ENCODE assay signal across 23 cellular contexts in genomic region chr21:34803792-34804440, GRCh38.
DNase-seq lines count a peak whose midpoint lies in the region; ATAC-seq and TF ChIP-seq lines count a peak whose summit lies in the region.
"Had no signal": no experiment of that assay in that cellular context is flagged by ENCODE, and none has a peak within 500 bp of the region (broad histone marks: within the 10 kb centered on the region; RNA-seq: fewer than 3 reads in every experiment).

No MANE protein-coding gene starts in this region.

- peaks cover 68% of the 10 kb centered on the region for H3K79me2 ChIP-seq in mammary epithelial cell (ENCODE audit: insufficient read depth, low read length)

- no peak overlapping the region for H3K4me3 ChIP-seq in mammary epithelial cell (replicated peaks in 1 of 3; ENCODE audit: insufficient read depth in 1 of 3, low read depth in 2 of 3, low read length in 3 of 3)
- no peak overlapping the region for H3K4me3 ChIP-seq in breast epithelium
- no peak overlapping the region for H3K4me3 ChIP-seq in mesenchymal stem cell (ENCODE audit: insufficient read depth in 1 of 2, low read depth in 1 of 2, low read length in 2 of 2)
- no peak overlapping the region for H3K4me3 ChIP-seq in coronary artery
- no peak overlapping the region for H3K4me3 ChIP-seq in Caco-2 (ENCODE audit: low read depth, low read length)
- H3K4me3 ChIP-seq: mucosa of descending colon, pancreas, skin epidermis, upper lobe of left lung had no signal

- no peak overlapping the region for H2BK12ac ChIP-seq in mesenchymal stem cell (ENCODE audit: low read length in 2 of 2)

- TF ChIP-seq POLR2A in breast epithelium (IDR thresholded peaks at IDR 0.05): no peak

- no peaks in the 10 kb centered on the region for H4K20me1 ChIP-seq in mammary epithelial cell (ENCODE audit: insufficient read depth, low read length)

- intact Hi-C loops in mammary epithelial cell (cut with micrococcal nuclease): loop anchor here (10.0 kb wide), 1 partner anchor 571 kb away; no protein-coding TSS in a partner anchor
- intact Hi-C loops in breast epithelium (cut with DNase I; ENCODE audit: low total_unique reads): no loop called here
- intact Hi-C loops in activated B cell treated with CpG ODN at 0.5 μM for 24 hours (cut with micrococcal nuclease): no loop called here
- intact Hi-C loops in Caco-2 (cut with micrococcal nuclease; ENCODE audit: unreplicated experiment): no loop called here

- no TSS peak for BruUV-seq in mammary epithelial cell (replicated peaks; lab: Mats Ljungman, UMichigan)
- no TSS peak for BruUV-seq in Caco-2 (replicated peaks; lab: Mats Ljungman, UMichigan)

- dilution Hi-C loops in mammary epithelial cell (cut with HindIII; ENCODE audit: low sequenced_read_pairs): no loop called here

- H3K4me1 ChIP-seq in mammary epithelial cell (ENCODE audit: insufficient read depth, low read length) (peaks cover 78% of the 10 kb centered on the region), breast epithelium (peaks cover 0 to 6% of the 10 kb centered on the region in 2 donors), mesenchymal stem cell (ENCODE audit: control insufficient read depth, insufficient read depth, low read depth, low read length) (peaks cover 19% of the 10 kb centered on the region), Caco-2 (peaks cover 22% of the 10 kb centered on the region)

- peaks cover 17% of the 10 kb centered on the region for H3K79me1 ChIP-seq in mesenchymal stem cell (replicated peaks; ENCODE audit: low read length, poor library complexity, severe bottlenecking)

- no peak overlapping the region for H3K9ac ChIP-seq in mammary epithelial cell (ENCODE audit: insufficient read depth, low read length)
- H3K9ac ChIP-seq in mesenchymal stem cell (ENCODE audit: low read length): no peak overlapping the region

- H3K27me3 ChIP-seq in mammary epithelial cell (ENCODE audit: insufficient read depth, low read length) (no peaks in the 10 kb centered on the region), breast epithelium (no peaks in the 10 kb centered on the region), mesenchymal stem cell (ENCODE audit: control insufficient read depth in 1 of 2, insufficient read depth in 1 of 2, low read length in 2 of 2) (no peaks in the 10 kb centered on the region), Caco-2 (replicated peaks; ENCODE audit: control insufficient read depth, insufficient read depth, low read length) (no peaks in the 10 kb centered on the region)
- H3K27me3 ChIP-seq: pancreas, upper lobe of left lung had no signal

- H2AFZ ChIP-seq in mammary epithelial cell (ENCODE audit: low read depth, low read length) (no peak overlapping the region), mesenchymal stem cell (ENCODE audit: low read depth, low read length) (no peak overlapping the region)

- 100% methylated on average over 3 of the region's 3 CpGs for WGBS in mammary epithelial cell (ENCODE audit: low coverage, missing lambda C conversion rate)
- WGBS in mesenchymal stem cell: 100% methylated on average over 2 of the region's 3 CpGs

- in situ Hi-C loops in mammary epithelial cell (cut with MboI; ENCODE audit: low sequenced_read_pairs in 2 of 2): no loop called here

- CTCF ChIA-PET in mammary epithelial cell (lab: Charles Lee; ENCODE audit: low non-redundant PET) (no interaction called here), activated B cell treated with CpG ODN at 0.5 μM for 24 hours (lab: Charles Lee) (interaction anchor here (1.3 to 2.2 kb wide), 4 partner anchors 58 to 86 kb away, joined by 3 to 7 read pairs (median 4); no protein-coding TSS in a partner anchor), Caco-2 (lab: Charles Lee) (no interaction called here)

- no peaks in the 10 kb centered on the region for H3K27me3 Mint-ChIP-seq in activated B cell treated with CpG ODN at 0.5 μM for 24 hours
- H3K27me3 Mint-ChIP-seq in Caco-2 (ENCODE audit: insufficient read depth, unreplicated experiment): no peaks in the 10 kb centered on the region
- no peaks in the 10 kb centered on the region for H3K27me3 Mint-ChIP-seq in glutamatergic neuron (ENCODE audit: unreplicated experiment)
- H3K27me3 Mint-ChIP-seq: stimulated activated naive B cell treated with anti-CD40 and anti-IgM and Interleukin-4, amounts not matched to agents 10 μg/mL and 1 μg/mL and 100 μg/mL, for 72 hours had no signal

- no peak overlapping the region for H3K18ac ChIP-seq in mesenchymal stem cell (ENCODE audit: low read depth in 1 of 2, low read length in 2 of 2)

- POLR2A ChIA-PET in activated B cell treated with CpG ODN at 0.5 μM for 24 hours (lab: Charles Lee) (interaction anchor here (0.5 to 3.0 kb wide), 2 partner anchors 18 to 84 kb away, joined by 3 to 26 read pairs; no protein-coding TSS in a partner anchor), Caco-2 (lab: Charles Lee) (no interaction called here)

- H3K4me3 Mint-ChIP-seq in activated B cell treated with CpG ODN at 0.5 μM for 24 hours: no peak overlapping the region
- no peak overlapping the region for H3K4me3 Mint-ChIP-seq in Caco-2 (ENCODE audit: unreplicated experiment)
- H3K4me3 Mint-ChIP-seq in glutamatergic neuron (ENCODE audit: unreplicated experiment): no peak overlapping the region
- H3K4me3 Mint-ChIP-seq: H9; stimulated activated naive B cell treated with anti-CD40 and anti-IgM and Interleukin-4, amounts not matched to agents 10 μg/mL and 1 μg/mL and 100 μg/mL, for 72 hours had no signal

- H3K27ac Mint-ChIP-seq in activated B cell treated with CpG ODN at 0.5 μM for 24 hours: peak overlapping the region; percentile 15
- H3K27ac Mint-ChIP-seq in Caco-2 (ENCODE audit: unreplicated experiment): no peak overlapping the region
- no peak overlapping the region for H3K27ac Mint-ChIP-seq in glutamatergic neuron (ENCODE audit: unreplicated experiment)
- H3K27ac Mint-ChIP-seq: H9; stimulated activated naive B cell treated with anti-CD40 and anti-IgM and Interleukin-4, amounts not matched to agents 10 μg/mL and 1 μg/mL and 100 μg/mL, for 72 hours had no signal

- no peak overlapping the region for H3K14ac ChIP-seq in mesenchymal stem cell (ENCODE audit: low read length in 2 of 2)

- H3K27ac ChIP-seq in mammary epithelial cell (ENCODE audit: insufficient read depth, low read depth, low read length) (peak overlapping the region; percentile 36), breast epithelium (no peak overlapping the region), mesenchymal stem cell (ENCODE audit: low read length, poor library complexity, severe bottlenecking) (no peak overlapping the region), coronary artery (peak overlapping the region in 1 of 2 donors; percentile 2)
- H3K27ac ChIP-seq: pancreas had no signal

- H2BK15ac ChIP-seq in mesenchymal stem cell (ENCODE audit: low read depth, poor library complexity, severe bottlenecking): no peak overlapping the region

- H3K4ac ChIP-seq in mesenchymal stem cell (ENCODE audit: low read depth in 1 of 2, low read length in 2 of 2): no peak overlapping the region

- H3K9me3 ChIP-seq in mammary epithelial cell (replicated peaks; ENCODE audit: insufficient read depth, low read length) (peaks cover 4% of the 10 kb centered on the region), breast epithelium (peaks cover 0 to 8% of the 10 kb centered on the region in 2 donors), mesenchymal stem cell (ENCODE audit: control insufficient read depth, low read length) (peaks cover 24% of the 10 kb centered on the region), Caco-2 (no peaks in the 10 kb centered on the region)
- H3K9me3 ChIP-seq: mucosa of descending colon, pancreas, upper lobe of left lung had no signal

- no peak overlapping the region for H4K91ac ChIP-seq in mesenchymal stem cell (ENCODE audit: low read length)

- peaks cover 59% of the 10 kb centered on the region for H3K36me3 Mint-ChIP-seq in activated B cell treated with CpG ODN at 0.5 μM for 24 hours (ENCODE audit: low read depth)
- peaks cover 10% of the 10 kb centered on the region for H3K36me3 Mint-ChIP-seq in Caco-2 (ENCODE audit: insufficient read depth, unreplicated experiment)
- H3K36me3 Mint-ChIP-seq in glutamatergic neuron (ENCODE audit: unreplicated experiment): peaks cover 14% of the 10 kb centered on the region

- ATAC-seq in activated B cell treated with CpG ODN at 0.5 μM for 24 hours (ENCODE audit: low read depth) (no peak), GM21381 (IDR thresholded peaks at IDR 0.05; ENCODE audit: unreplicated experiment) (no peak)
- ATAC-seq: activated naive CD4-positive, alpha-beta T cell treated with anti-CD3 and anti-CD28 coated beads, Interleukin-2, amount 50 U/mL, for 72 hours; left colon; mucosa of descending colon; pancreas; stimulated activated naive B cell treated with anti-CD40 and anti-IgM and Interleukin-4, amounts not matched to agents 10 μg/mL and 1 μg/mL and 100 μg/mL, for 72 hours had no signal

- H3K36me3 ChIP-seq in mammary epithelial cell (ENCODE audit: insufficient read depth, low read length) (peaks cover 32% of the 10 kb centered on the region), breast epithelium (no peaks in the 10 kb centered on the region), mesenchymal stem cell (ENCODE audit: control insufficient read depth in 1 of 2, insufficient read depth in 2 of 2, low read depth in 1 of 2, low read length in 2 of 2) (peaks cover 3 to 87% of the 10 kb centered on the region in 2 experiments), Caco-2 (ENCODE audit: control insufficient read depth, insufficient read depth, low read length) (no peaks in the 10 kb centered on the region)
- H3K36me3 ChIP-seq: pancreas had no signal

- H2AK5ac ChIP-seq in mesenchymal stem cell (ENCODE audit: low read length, severe bottlenecking): peak overlapping the region; percentile 71

- no peak for TF ChIP-seq CTCF in mammary epithelial cell (conservative IDR thresholded peaks at IDR 0.05 in 1 of 2, IDR thresholded peaks at IDR 0.05 in 1 of 2; ENCODE audit: extremely low read depth in 1 of 2, insufficient read depth in 1 of 2, low read depth in 1 of 2, low read length in 2 of 2)
- no peak for TF ChIP-seq CTCF in breast epithelium (IDR thresholded peaks at IDR 0.05)
- no peak for TF ChIP-seq CTCF in activated B cell treated with CpG ODN at 0.5 μM for 24 hours (IDR thresholded peaks at IDR 0.05)
- no peak for TF ChIP-seq CTCF in coronary artery (IDR thresholded peaks at IDR 0.05)
- TF ChIP-seq CTCF in Caco-2 (IDR thresholded peaks at IDR 0.05; ENCODE audit: insufficient read depth in 1 of 2, low read depth in 1 of 2, low read length in 1 of 2, severe bottlenecking in 1 of 2, unreplicated experiment in 1 of 2): no peak
- no peak for TF ChIP-seq CTCF in glutamatergic neuron (IDR thresholded peaks at IDR 0.05; ENCODE audit: partially characterized antibody, unreplicated experiment)

- no peak overlapping the region for H2BK5ac ChIP-seq in mesenchymal stem cell (ENCODE audit: low read depth, low read length, poor library complexity, severe bottlenecking)

- H3K4me2 ChIP-seq in mammary epithelial cell (ENCODE audit: insufficient read depth, low read depth, low read length) (no peak overlapping the region), mesenchymal stem cell (ENCODE audit: low read length, poor library complexity, severe bottlenecking) (no peak overlapping the region)

- H3K9me3 Mint-ChIP-seq in activated B cell treated with CpG ODN at 0.5 μM for 24 hours: no peaks in the 10 kb centered on the region
- H3K9me3 Mint-ChIP-seq in Caco-2 (ENCODE audit: unreplicated experiment): peaks cover 25% of the 10 kb centered on the region
- H3K9me3 Mint-ChIP-seq in glutamatergic neuron (ENCODE audit: unreplicated experiment): peaks cover 4% of the 10 kb centered on the region
- H3K9me3 Mint-ChIP-seq: stimulated activated naive B cell treated with anti-CD40 and anti-IgM and Interleukin-4, amounts not matched to agents 10 μg/mL and 1 μg/mL and 100 μg/mL, for 72 hours had no signal

- no peak overlapping the region for H4K8ac ChIP-seq in mesenchymal stem cell (ENCODE audit: low read length)

- H2BK120ac ChIP-seq in mesenchymal stem cell (ENCODE audit: low read depth, low read length): no peak overlapping the region

- H3K4me1 Mint-ChIP-seq in activated B cell treated with CpG ODN at 0.5 μM for 24 hours (peaks cover 48% of the 10 kb centered on the region), Caco-2 (ENCODE audit: low read depth, unreplicated experiment) (peaks cover 12% of the 10 kb centered on the region), glutamatergic neuron (ENCODE audit: low read depth, unreplicated experiment) (no peaks in the 10 kb centered on the region)

- DNase-seq in mammary epithelial cell (no peak), breast epithelium (ENCODE audit: low spot score in 2 of 2) (no peak), activated B cell treated with CpG ODN at 0.5 μM for 24 hours (no peak), mesenchymal stem cell (no peak), coronary artery (ENCODE audit: low spot score) (no peak), Caco-2 (no peak), glutamatergic neuron (no peak)
- DNase-seq: ACHN; activated CD8-positive, alpha-beta memory T cell treated with anti-CD3 and anti-CD28 coated beads, Interleukin-2, amount 50 U/mL, for 4 hours; effector CD8-positive, alpha-beta T cell; H9; hypothalamus; left colon; mucosa of descending colon; NCI-H1436 treated with DMSO at 0.1 percent for 48 hours; NCI-H226; pancreas; SHP77; stimulated activated naive B cell treated with anti-CD40 and anti-IgM and Interleukin-4, amounts not matched to agents 10 μg/mL and 1 μg/mL and 100 μg/mL, for 72 hours; upper lobe of left lung had no signal

- no peak overlapping the region for H3K23ac ChIP-seq in mesenchymal stem cell (ENCODE audit: low read length in 2 of 2)
